Comparison of ENCODE assay signal across 12 cellular contexts in the genomic region with DNA sequence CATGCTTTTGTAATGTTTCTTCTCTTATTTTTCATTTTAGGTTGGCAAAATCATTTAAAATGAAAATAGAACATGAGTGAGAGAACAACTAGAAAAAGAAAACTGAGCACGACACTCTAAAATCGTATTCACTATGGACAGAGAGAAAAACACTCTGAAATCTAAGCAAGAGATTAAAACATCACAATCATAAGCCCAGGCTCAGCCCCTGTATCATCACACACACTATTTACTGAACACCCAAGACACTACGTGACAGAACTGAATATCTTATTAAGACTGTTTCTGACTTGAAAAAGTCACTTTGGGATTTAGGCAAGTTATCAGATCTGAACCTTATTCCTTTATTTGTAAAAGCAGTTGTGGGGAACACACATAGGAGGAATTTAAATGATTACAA.
DNase-seq lines count a peak whose midpoint lies in the region; ATAC-seq and TF ChIP-seq lines count a peak whose summit lies in the region.
"Had no signal": no experiment of that assay in that cellular context is flagged by ENCODE, and none has a peak within 500 bp of the region (broad histone marks: within the 10 kb centered on the region; RNA-seq: fewer than 3 reads in every experiment).

No MANE protein-coding gene starts in this region.

- no peak overlapping the region for H3K9ac ChIP-seq in HUES48 (ENCODE audit: low read depth, low read length)

- POLR2A ChIA-PET in RWPE1 (lab: Yijun Ruan, JAX; ENCODE audit: low non-redundant PET): no interaction called here

- no peak for TF ChIP-seq EP300 in ovary (IDR thresholded peaks at IDR 0.05)

- peak overlapping the region; percentile 87 to 99 (median 97) for H3K27ac Mint-ChIP-seq in brain
- H3K27ac Mint-ChIP-seq in stimulated activated naive B cell treated with anti-CD40 and anti-IgM and Interleukin-4, amounts not matched to agents 10 μg/mL and 1 μg/mL and 100 μg/mL, for 72 hours: peak overlapping the region; percentile 16
- H3K27ac Mint-ChIP-seq: activated naive CD4-positive, alpha-beta T cell treated with anti-CD3 and anti-CD28 coated beads, Interleukin-2, amount 50 U/mL, for 24 hours; CD4-positive, CD25-positive, alpha-beta regulatory T cell had no signal

- H3K36me3 ChIP-seq in HUES48 (ENCODE audit: control insufficient read depth, insufficient read depth, low read length): no peaks in the 10 kb centered on the region
- no peaks in the 10 kb centered on the region for H3K36me3 ChIP-seq in ovary
- H3K36me3 ChIP-seq: MG63 had no signal

- H3K4me1 ChIP-seq in HUES48 (ENCODE audit: control insufficient read depth, insufficient read depth, low read length): peaks cover 59% of the 10 kb centered on the region
- H3K4me1 ChIP-seq in ovary (ENCODE audit: insufficient read depth): peaks cover 5% of the 10 kb centered on the region

- TF ChIP-seq CTCF in brain (conservative IDR thresholded peaks at IDR 0.05): no peak
- no peak for TF ChIP-seq CTCF in RWPE1 (conservative IDR thresholded peaks at IDR 0.05; ENCODE audit: low read depth)
- no peak for TF ChIP-seq CTCF in coronary artery (IDR thresholded peaks at IDR 0.05)
- TF ChIP-seq CTCF in ovary (IDR thresholded peaks at IDR 0.05): no peak

- intact Hi-C loops in ovary (cut with DNase I): no loop called here

- H3K9me3 ChIP-seq in HUES48 (ENCODE audit: control insufficient read depth, insufficient read depth, low read length) (no peaks in the 10 kb centered on the region), ovary (no peaks in the 10 kb centered on the region)
- H3K9me3 ChIP-seq: MG63 had no signal

- peak; percentile 34 for DNase-seq in medulla oblongata (ENCODE audit: extremely low spot score)
- DNase-seq in stimulated activated naive B cell treated with anti-CD40 and anti-IgM and Interleukin-4, amounts not matched to agents 10 μg/mL and 1 μg/mL and 100 μg/mL, for 72 hours: no peak
- DNase-seq in RWPE1 (ENCODE audit: low spot score): no peak
- DNase-seq in coronary artery (ENCODE audit: low spot score): no peak
- no peak for DNase-seq in ovary
- DNase-seq: CD4-positive, CD25-positive, alpha-beta regulatory T cell; MG63; stimulated activated naive CD8-positive, alpha-beta T cell treated with anti-CD3 and anti-CD28 coated beads, Interleukin-15, Interleukin-2, amounts not matched to agents 100 U/mL and 50 U/mL, for 24 hours had no signal

- peaks cover 14% of the 10 kb centered on the region for H3K36me3 Mint-ChIP-seq in brain
- H3K36me3 Mint-ChIP-seq in stimulated activated naive B cell treated with anti-CD40 and anti-IgM and Interleukin-4, amounts not matched to agents 10 μg/mL and 1 μg/mL and 100 μg/mL, for 72 hours: peaks cover 0 to 3% of the 10 kb centered on the region in 2 donors
- H3K36me3 Mint-ChIP-seq: CD4-positive, CD25-positive, alpha-beta regulatory T cell had no signal

- CTCF ChIA-PET in RWPE1 (lab: Yijun Ruan, JAX): interaction anchor here (1.5 kb wide), 1 partner anchor 417 kb away, joined by 6 read pairs; no protein-coding TSS in a partner anchor

- peak overlapping the region; percentile 82 to 94 (median 90) for H3K4me3 Mint-ChIP-seq in brain
- H3K4me3 Mint-ChIP-seq in stimulated activated naive B cell treated with anti-CD40 and anti-IgM and Interleukin-4, amounts not matched to agents 10 μg/mL and 1 μg/mL and 100 μg/mL, for 72 hours: no peak overlapping the region
- H3K4me3 Mint-ChIP-seq: activated naive CD4-positive, alpha-beta T cell treated with anti-CD3 and anti-CD28 coated beads, Interleukin-2, amount 50 U/mL, for 24 hours; CD4-positive, CD25-positive, alpha-beta regulatory T cell had no signal

- peak overlapping the region; percentile 59 for H3K4me3 ChIP-seq in HUES48 (ENCODE audit: low read depth, low read length)
- no peak overlapping the region for H3K4me3 ChIP-seq in coronary artery
- H3K4me3 ChIP-seq in ovary: no peak overlapping the region
- H3K4me3 ChIP-seq: MG63 had no signal

- TF ChIP-seq POLR2A in ovary (IDR thresholded peaks at IDR 0.05): no peak

- peak overlapping the region; percentile 89 for H3K27ac ChIP-seq in HUES48 (ENCODE audit: low read depth, low read length)
- no peak overlapping the region for H3K27ac ChIP-seq in RWPE1
- no peak overlapping the region for H3K27ac ChIP-seq in coronary artery
- peak overlapping the region in 1 of 2 donors; percentile 57 for H3K27ac ChIP-seq in ovary

- WGBS in ovary, 3 donors: 46 to 53% (median 49%) methylated on average over 3 of the region's 3 CpGs

- peaks cover 74% of the 10 kb centered on the region for H3K4me1 Mint-ChIP-seq in brain
- peaks cover 4 to 11% of the 10 kb centered on the region in 2 donors for H3K4me1 Mint-ChIP-seq in stimulated activated naive B cell treated with anti-CD40 and anti-IgM and Interleukin-4, amounts not matched to agents 10 μg/mL and 1 μg/mL and 100 μg/mL, for 72 hours

- no peaks in the 10 kb centered on the region for H3K27me3 ChIP-seq in HUES48 (ENCODE audit: control insufficient read depth, insufficient read depth, low read length)
- no peaks in the 10 kb centered on the region for H3K27me3 ChIP-seq in ovary
- H3K27me3 ChIP-seq: MG63 had no signal

- no peak for ATAC-seq in stimulated activated naive B cell treated with anti-CD40 and anti-IgM and Interleukin-4, amounts not matched to agents 10 μg/mL and 1 μg/mL and 100 μg/mL, for 72 hours (replicated peaks)
- no peak for ATAC-seq in GM21447 (IDR thresholded peaks at IDR 0.05; ENCODE audit: unreplicated experiment)
- ATAC-seq: stimulated activated naive CD8-positive, alpha-beta T cell treated with anti-CD3 and anti-CD28 coated beads, Interleukin-15, Interleukin-2, amounts not matched to agents 100 U/mL and 50 U/mL, for 24 hours had no signal

- no peaks in the 10 kb centered on the region for H3K9me3 Mint-ChIP-seq in brain
- no peaks in the 10 kb centered on the region for H3K9me3 Mint-ChIP-seq in stimulated activated naive B cell treated with anti-CD40 and anti-IgM and Interleukin-4, amounts not matched to agents 10 μg/mL and 1 μg/mL and 100 μg/mL, for 72 hours
- H3K9me3 Mint-ChIP-seq: activated naive CD4-positive, alpha-beta T cell treated with anti-CD3 and anti-CD28 coated beads, Interleukin-2, amount 50 U/mL, for 24 hours; CD4-positive, CD25-positive, alpha-beta regulatory T cell had no signal

- peaks cover 2% of the 10 kb centered on the region for H3K27me3 Mint-ChIP-seq in brain
- no peaks in the 10 kb centered on the region for H3K27me3 Mint-ChIP-seq in stimulated activated naive B cell treated with anti-CD40 and anti-IgM and Interleukin-4, amounts not matched to agents 10 μg/mL and 1 μg/mL and 100 μg/mL, for 72 hours
- H3K27me3 Mint-ChIP-seq: activated naive CD4-positive, alpha-beta T cell treated with anti-CD3 and anti-CD28 coated beads, Interleukin-2, amount 50 U/mL, for 24 hours; CD4-positive, CD25-positive, alpha-beta regulatory T cell had no signal

Comparison
In these comparisons a context has a peak if more than half of its experiments do, and no peak if none do; other contexts are left out.
1. H3K4me3 Mint-ChIP-seq: peak in brain (5 of 5); none in stimulated activated naive B cell treated with anti-CD40 and anti-IgM and Interleukin-4, amounts not matched to agents 10 μg/mL and 1 μg/mL and 100 μg/mL, for 72 hours (0 of 2).